22 cellular contexts compared by ENCODE assay signal in genomic region chr3:42886294-42886822, GRCh38. TPM values are rescaled to one million over a fixed set of nuclear protein-coding genes. Genes with fewer than 3 reads are reported as not detected.
DNase-seq lines count a peak whose midpoint lies in the region; ATAC-seq, FAIRE-seq and TF ChIP-seq lines count a peak whose summit lies in the region.
"Had no signal": no experiment of that assay in that cellular context is flagged by ENCODE, and none has a peak within 500 bp of the region (broad histone marks: within the 10 kb centered on the region; RNA-seq: fewer than 3 reads in every experiment).

No MANE protein-coding gene starts in this region.

- no peak overlapping the region for H4K5ac ChIP-seq in H9 (ENCODE audit: insufficient read length, low read depth, low read length)

- no peak overlapping the region for H3K23ac ChIP-seq in H9 (ENCODE audit: insufficient read length, low read depth, low read length)

- no peaks in the 10 kb centered on the region for H3K79me1 ChIP-seq in H9 (ENCODE audit: insufficient read depth, low read depth, low read length, poor library complexity, severe bottlenecking)

- H2AFZ ChIP-seq in H9 (ENCODE audit: low read length), result no peak overlapping the region
- H2AFZ ChIP-seq: GM23248 had no signal

- H3K36me3 Mint-ChIP-seq in H9 (ENCODE audit: insufficient read depth in 1 of 3, low read depth in 3 of 3) (no peaks in the 10 kb centered on the region; a peak in 4 of 7 replicates), endodermal cell (ENCODE audit: low read depth) (no peaks in the 10 kb centered on the region)
- H3K36me3 Mint-ChIP-seq: CD8-positive, alpha-beta memory T cell had no signal

- H3K4me3 ChIP-seq in endodermal cell (ENCODE audit: low read length), result peak overlapping the region; percentile 58
- H3K4me3 ChIP-seq: GM23248 had no signal

- H3K27ac ChIP-seq in H9 (ENCODE audit: insufficient read length, low read depth, low read length), result no peak overlapping the region
- no peak overlapping the region for H3K27ac ChIP-seq in endodermal cell (ENCODE audit: low read depth, low read length)
- H3K27ac ChIP-seq: GM23248, KMS-11 had no signal

- TF ChIP-seq CTCF in H9 (conservative IDR thresholded peaks at IDR 0.05) (no peak), endodermal cell (conservative IDR thresholded peaks at IDR 0.05) (no peak)

- no peaks in the 10 kb centered on the region for H4K20me1 ChIP-seq in H9 (ENCODE audit: control insufficient read depth, insufficient read depth, insufficient read length)

- no peak overlapping the region for H4K91ac ChIP-seq in H9 (ENCODE audit: insufficient read length, low read depth, low read length)

- H3K27me3 ChIP-seq in H9 (ENCODE audit: insufficient read depth, low read length) (no peaks in the 10 kb centered on the region; the same call in 1 of the 2 replicates), endodermal cell (ENCODE audit: control insufficient read depth, insufficient read depth, low read length, poor library complexity, severe bottlenecking) (no peaks in the 10 kb centered on the region)
- H3K27me3 ChIP-seq: BE2C had no signal

- H3K14ac ChIP-seq in H9 (ENCODE audit: insufficient read depth, low read length), result no peak overlapping the region

- no peak overlapping the region for H2BK15ac ChIP-seq in H9 (ENCODE audit: low read depth, low read length)

- no peak overlapping the region for H3K4ac ChIP-seq in H9 (ENCODE audit: low read depth, low read length)

- H2BK12ac ChIP-seq in H9 (ENCODE audit: insufficient read length, low read depth, low read length), result no peak overlapping the region

- in situ Hi-C loops in SK-MEL-5 (cut with HindIII; ENCODE audit: low pct_unique_long_range_greater_than_20kb, low sequenced_read_pairs), result no loop called here

- H3K9ac ChIP-seq in H9 (ENCODE audit: extremely low read depth, insufficient read length, low read length) (no peak overlapping the region), endodermal cell (ENCODE audit: extremely low read depth, low read length, poor library complexity, severe bottlenecking) (peak overlapping the region; percentile 13)
- H3K9ac ChIP-seq: GM23248, KMS-11 had no signal

- no peak overlapping the region for H3K4me2 ChIP-seq in H9 (ENCODE audit: insufficient read depth, insufficient read length, low read length)
- H3K4me2 ChIP-seq: KMS-11 had no signal

- TF ChIP-seq POLR2A in GM12892 (IDR thresholded peaks at IDR 0.05; ENCODE audit: low read depth, low read length), result no peak

- H2AK5ac ChIP-seq in H9 (ENCODE audit: insufficient read length, low read length), result no peak overlapping the region

- ATAC-seq in HG03039 (IDR thresholded peaks at IDR 0.05; ENCODE audit: unreplicated experiment), result no peak

- H4K8ac ChIP-seq in H9 (replicated peaks; ENCODE audit: insufficient read length, low read depth, low read length), result no peak overlapping the region

- peaks cover 2% of the 10 kb centered on the region; the same call in 1 of the 2 replicates for H3K27me3 Mint-ChIP-seq in H9 (ENCODE audit: low read depth)
- H3K27me3 Mint-ChIP-seq in endodermal cell (ENCODE audit: insufficient read depth), result no peaks in the 10 kb centered on the region

- no peak overlapping the region for H2BK120ac ChIP-seq in H9 (ENCODE audit: low read depth, low read length, poor library complexity, severe bottlenecking)

- H3K4me3 Mint-ChIP-seq in H9 (no peak overlapping the region), endodermal cell (no peak overlapping the region)
- H3K4me3 Mint-ChIP-seq: CD8-positive, alpha-beta memory T cell had no signal

- H3K27ac Mint-ChIP-seq in H9 (no peak overlapping the region), endodermal cell (peak overlapping the region; percentile 88)
- H3K27ac Mint-ChIP-seq: CD4-positive, CD25-positive, alpha-beta regulatory T cell; CD8-positive, alpha-beta memory T cell had no signal

- H3K9me3 ChIP-seq in H9 (ENCODE audit: control insufficient read depth, low read depth, low read length), result no peaks in the 10 kb centered on the region
- H3K9me3 ChIP-seq in endodermal cell (ENCODE audit: control insufficient read depth, low read length), result no peaks in the 10 kb centered on the region
- H3K9me3 ChIP-seq: BE2C had no signal

- peaks cover 43 to 47% of the 10 kb centered on the region in 2 experiments for H3K4me1 Mint-ChIP-seq in H9
- peaks cover 54% of the 10 kb centered on the region for H3K4me1 Mint-ChIP-seq in endodermal cell

- H2BK5ac ChIP-seq in H9 (ENCODE audit: insufficient read length, low read length), result no peak overlapping the region

- FAIRE-seq in GM12892 (lab: Jason Lieb, UNC), result no peak
- FAIRE-seq: A204.1, G401.6, GM12891, GM18507 had no signal

- no peak overlapping the region for H3T11ph ChIP-seq in H9 (ENCODE audit: low read length)

- H3K79me2 ChIP-seq in H9 (ENCODE audit: insufficient read depth, low read length), result no peaks in the 10 kb centered on the region

- H2BK20ac ChIP-seq in H9 (ENCODE audit: low read depth, low read length, poor library complexity, severe bottlenecking), result peak overlapping the region; percentile 3

- no peaks in the 10 kb centered on the region for H3K23me2 ChIP-seq in H9 (ENCODE audit: insufficient read length, low read depth, low read length, poor library complexity, severe bottlenecking)

- no peaks in the 10 kb centered on the region for H3K36me3 ChIP-seq in endodermal cell (ENCODE audit: control insufficient read depth, insufficient read depth, low read length)
- H3K36me3 ChIP-seq: BE2C had no signal

- DNase-seq in H9 (no peak), HT-29 (ENCODE audit: low spot score) (peak; percentile 31), SK-MEL-5 (ENCODE audit: low read depth, low spot score) (peak; percentile 15), endodermal cell (no peak), GM12892 (ENCODE audit: insufficient read length) (no peak)
- no peak for DNase-seq in activated CD8-positive, alpha-beta memory T cell treated with anti-CD3 and anti-CD28 coated beads, Interleukin-2, amount 50 U/mL, for 48 hours
- DNase-seq: ACHN; BE2C; C1 segment of cervical spinal cord; CD4-positive, CD25-positive, alpha-beta regulatory T cell; CD8-positive, alpha-beta memory T cell; COR-L47; DMS 273 treated with DMSO at 0.1 percent for 48 hours; DMS53; GM23248; H7 had no signal

- H3K4me1 ChIP-seq in H9 (ENCODE audit: insufficient read depth, low read length) (peaks cover 8% of the 10 kb centered on the region; the same call in 1 of the 2 replicates), endodermal cell (ENCODE audit: control insufficient read depth, insufficient read depth, low read length) (peaks cover 33% of the 10 kb centered on the region)
- H3K4me1 ChIP-seq: BE2C had no signal

- no peak overlapping the region for H3K56ac ChIP-seq in H9 (ENCODE audit: insufficient read length, low read depth, low read length)

- WGBS in H9 (ENCODE audit: extremely low coverage, insufficient read length, low lambda C conversion rate), result no CpG with 5 or more reads among the region's 1 CpG
- 93% methylated on average over 1 of the region's 1 CpG; no CpG with 5 or more reads in 1 of the 2 experiments for WGBS in endodermal cell (ENCODE audit: insufficient coverage in 1 of 2, insufficient read length in 1 of 2), 2 experiments

- H3K9me3 Mint-ChIP-seq in H9, result no peaks in the 10 kb centered on the region; a peak in 1 of 5 replicates
- no peaks in the 10 kb centered on the region for H3K9me3 Mint-ChIP-seq in endodermal cell
- H3K9me3 Mint-ChIP-seq: CD4-positive, CD25-positive, alpha-beta regulatory T cell; CD8-positive, alpha-beta memory T cell had no signal

- H3K18ac ChIP-seq in H9 (ENCODE audit: insufficient read length, low read depth, low read length), result no peak overlapping the region

RNA-seq across cellular contexts. Expression of gene CYP8B1, which starts 10.7 kb away (rescaled TPM):
- not detected in 2 replicates for total RNA-seq in H9 (2021)
- total RNA-seq in HT-29 (2014; rRNA removed; shearing (Covaris generic)), result not detected in 2 replicates
- not detected in 2 replicates for total RNA-seq in SK-MEL-5 (2014; rRNA removed; shearing (Covaris generic))
- polyA plus RNA-seq in SK-MEL-5 (2015; cell fraction: cytosol; rRNA removed), result not detected in 2 replicates
- not detected in 2 replicates for polyA plus RNA-seq in SK-MEL-5 (2015; cell fraction: nucleus; rRNA removed)
- not detected for total RNA-seq in endodermal cell
- polyA plus RNA-seq in endodermal cell (2013, experiment 1 of 2), result not detected
- not detected for polyA plus RNA-seq in endodermal cell (2013, experiment 2 of 2)
- polyA plus RNA-seq in GM12892 (2012; ENCODE audit: missing spikeins), result not detected
- total RNA-seq: CD4-positive, CD25-positive, alpha-beta regulatory T cell; CD8-positive, alpha-beta memory T cell; GM23248; H7 had no signal
- polyA plus RNA-seq: CD4-positive, CD25-positive, alpha-beta regulatory T cell; CD8-positive, alpha-beta memory T cell; GM23248 had no signal

RNA-seq across cellular contexts. Expression of gene ZNF662, which starts 19.6 kb away (rescaled TPM):
- total RNA-seq in H9 (2021) (not detected in 2 replicates), endodermal cell (1 to 10 TPM in 1 of 2 donors, not detected in 1; 1.8 TPM)
- not detected in 2 replicates for total RNA-seq in HT-29 (2014; rRNA removed; shearing (Covaris generic))
- 0.13 TPM in 1 of 2 replicates, not detected in the other for total RNA-seq in SK-MEL-5 (2014; rRNA removed; shearing (Covaris generic))
- 0.01 and 0.04 TPM in 2 replicates for polyA plus RNA-seq in SK-MEL-5 (2015; cell fraction: cytosol; rRNA removed)
- polyA plus RNA-seq in SK-MEL-5 (2015; cell fraction: nucleus; rRNA removed), result 0.16 TPM in 1 of 2 replicates, not detected in the other
- not detected for polyA plus RNA-seq in endodermal cell (2013, experiment 1 of 2)
- 0.08 TPM for polyA plus RNA-seq in endodermal cell (2013, experiment 2 of 2)
- not detected for polyA plus RNA-seq in GM12892 (2012; ENCODE audit: missing spikeins)
- total RNA-seq: H7 had no signal
- polyA plus RNA-seq: CD8-positive, alpha-beta memory T cell had no signal

Comparison
In these comparisons a context has a peak if more than half of its experiments do, and no peak if none do; other contexts are left out.
1. DNase-seq: peak in HT-29 (single experiment) and SK-MEL-5 (single experiment); none in H9 (single experiment), endodermal cell (single experiment), GM12892 (single experiment) and activated CD8-positive, alpha-beta memory T cell treated with anti-CD3 and anti-CD28 coated beads, Interleukin-2, amount 50 U/mL, for 48 hours (single experiment).